20 cellular contexts compared by ENCODE assay signal in genomic region chr5:72204946-72205345, GRCh38.
"Had no signal": no experiment of that assay in that cellular context is flagged by ENCODE, and none has a peak within 500 bp of the region (broad histone marks: within the 10 kb centered on the region; RNA-seq: fewer than 3 reads in every experiment).

No MANE protein-coding gene starts in this region.

- H3K27ac ChIP-seq: epithelial cell of prostate, psoas muscle, right lobe of liver, spleen, transverse colon had no signal

- H3K9me3 Mint-ChIP-seq: activated naive CD4-positive, alpha-beta T cell treated with anti-CD3 and anti-CD28 coated beads, Interleukin-2, amount 50 U/mL, for 24 hours; activated T-cell treated with anti-CD3 and anti-CD28 coated beads, Interleukin-2, amount 50 U/mL, for 24 hours; dendritic cell treated with granulocyte-macrophage colony-stimulating factor and Interleukin-4, amounts not matched to agents 40 ng/mL and 50 ng/mL, for 4 days; effector memory CD8-positive, alpha-beta T cell; nephron; stimulated activated memory B cell treated with anti-CD40 and anti-IgM and Interleukin-4, amounts not matched to agents 10 μg/mL and 1 μg/mL and 100 μg/mL, for 72 hours had no signal

- DNase-seq: activated CD4-positive, alpha-beta T cell treated with anti-CD3 and anti-CD28 coated beads for 1 hour; activated CD4-positive, alpha-beta T cell treated with anti-CD3 and anti-CD28 coated beads, Interleukin-2, amount 50 U/mL, for 48 hours; activated CD8-positive, alpha-beta memory T cell treated with anti-CD3 and anti-CD28 coated beads, Interleukin-2, amount 10 ng/mL, durations not matched to agents 7 days and 5 days; activated effector memory CD4-positive, alpha-beta T cell treated with Interleukin-2 at 50 U/mL for 16 hours; activated T-cell treated with anti-CD3 and anti-CD28 coated beads, Interleukin-2, amount 50 U/mL, for 24 hours; amygdala; effector memory CD8-positive, alpha-beta T cell; islet precursor cell; mammary epithelial cell; mucosa of descending colon; psoas muscle; right lobe of liver; spleen; stimulated activated CD4-positive, alpha-beta T cell treated with anti-CD3 and anti-CD28 coated beads, Interleukin-1b, Interleukin-23, amount 100 ng/mL, for 48 hours; transverse colon had no signal

- H3K36me3 ChIP-seq: right lobe of liver, transverse colon had no signal

- H3K4me3 ChIP-seq: mucosa of descending colon, psoas muscle, right lobe of liver, spleen, transverse colon had no signal

- H3K27me3 ChIP-seq: right lobe of liver, spleen, transverse colon had no signal

- H3K4me1 ChIP-seq: psoas muscle, right lobe of liver, spleen, transverse colon had no signal

- H3K27me3 Mint-ChIP-seq: activated naive CD4-positive, alpha-beta T cell treated with anti-CD3 and anti-CD28 coated beads, Interleukin-2, amount 50 U/mL, for 24 hours; activated T-cell treated with anti-CD3 and anti-CD28 coated beads, Interleukin-2, amount 50 U/mL, for 24 hours; dendritic cell treated with granulocyte-macrophage colony-stimulating factor and Interleukin-4, amounts not matched to agents 40 ng/mL and 50 ng/mL, for 4 days; stimulated activated memory B cell treated with anti-CD40 and anti-IgM and Interleukin-4, amounts not matched to agents 10 μg/mL and 1 μg/mL and 100 μg/mL, for 72 hours had no signal

- H3K4me3 Mint-ChIP-seq: activated CD8-positive, alpha-beta memory T cell treated with anti-CD3 and anti-CD28 coated beads, Interleukin-2, amount 10 ng/mL, durations not matched to agents 7 days and 5 days; activated naive CD4-positive, alpha-beta T cell treated with anti-CD3 and anti-CD28 coated beads, Interleukin-2, amount 50 U/mL, for 24 hours; activated T-cell treated with anti-CD3 and anti-CD28 coated beads, Interleukin-2, amount 50 U/mL, for 24 hours; dendritic cell treated with granulocyte-macrophage colony-stimulating factor and Interleukin-4, amounts not matched to agents 40 ng/mL and 50 ng/mL, for 4 days; effector memory CD8-positive, alpha-beta T cell; nephron; stimulated activated memory B cell treated with anti-CD40 and anti-IgM and Interleukin-4, amounts not matched to agents 10 μg/mL and 1 μg/mL and 100 μg/mL, for 72 hours had no signal

- H3K4me1 Mint-ChIP-seq: activated CD8-positive, alpha-beta memory T cell treated with anti-CD3 and anti-CD28 coated beads, Interleukin-2, amount 10 ng/mL, durations not matched to agents 7 days and 5 days; stimulated activated memory B cell treated with anti-CD40 and anti-IgM and Interleukin-4, amounts not matched to agents 10 μg/mL and 1 μg/mL and 100 μg/mL, for 72 hours had no signal

- H3K27ac Mint-ChIP-seq: activated CD8-positive, alpha-beta memory T cell treated with anti-CD3 and anti-CD28 coated beads, Interleukin-2, amount 10 ng/mL, durations not matched to agents 7 days and 5 days; activated naive CD4-positive, alpha-beta T cell treated with anti-CD3 and anti-CD28 coated beads, Interleukin-2, amount 50 U/mL, for 24 hours; activated T-cell treated with anti-CD3 and anti-CD28 coated beads, Interleukin-2, amount 50 U/mL, for 24 hours; dendritic cell treated with granulocyte-macrophage colony-stimulating factor and Interleukin-4, amounts not matched to agents 40 ng/mL and 50 ng/mL, for 4 days; effector memory CD8-positive, alpha-beta T cell; nephron; stimulated activated memory B cell treated with anti-CD40 and anti-IgM and Interleukin-4, amounts not matched to agents 10 μg/mL and 1 μg/mL and 100 μg/mL, for 72 hours had no signal

- H3K9me3 ChIP-seq: mucosa of descending colon, psoas muscle, right lobe of liver, spleen, transverse colon had no signal
